Comparison of ENCODE assay signal across 32 cellular contexts in genomic region chr1:248127653-248128052, GRCh38. TPM values are rescaled to one million over a fixed set of nuclear protein-coding genes. Genes with fewer than 3 reads are reported as not detected.
"Had no signal": no experiment of that assay in that cellular context is flagged by ENCODE, and none has a peak within 500 bp of the region (broad histone marks: within the 10 kb centered on the region; RNA-seq: fewer than 3 reads in every experiment).

No MANE protein-coding gene starts in this region.

- H3K4me1 ChIP-seq: adrenal gland, ascending aorta, body of pancreas, breast epithelium had no signal

- DNase-seq: activated effector memory CD4-positive, alpha-beta T cell treated with anti-CD3 and anti-CD28 coated beads, Interleukin-2, amount 50 U/mL, for 16 hours; activated effector memory CD4-positive, alpha-beta T cell treated with Interleukin-2 at 50 U/mL for 16 hours; activated gamma-delta T cell; activated gamma-delta T cell treated with Interleukin-2 at 50 U/mL for 16 hours; activated naive CD4-positive, alpha-beta T cell; activated naive CD4-positive, alpha-beta T cell treated with anti-CD3 and anti-CD28 coated beads for 36 hours; activated naive CD4-positive, alpha-beta T cell treated with anti-CD3 and anti-CD28 coated beads, Interleukin-2, amount 10 ng/mL, durations not matched to agents 7 days and 5 days; activated naive CD4-positive, alpha-beta T cell treated with anti-CD3 and anti-CD28 coated beads, Interleukin-2, amount 50 U/mL, for 16 hours; activated naive CD4-positive, alpha-beta T cell treated with Interleukin-2 at 50 U/mL for 16 hours; activated naive CD8-positive, alpha-beta T cell treated with anti-CD3 and anti-CD28 coated beads for 36 hours; activated naive CD8-positive, alpha-beta T cell treated with anti-CD3 and anti-CD28 coated beads, Interleukin-2, amount 10 ng/mL, durations not matched to agents 7 days and 5 days; activated naive CD8-positive, alpha-beta T cell treated with anti-CD3 and anti-CD28 coated beads, Interleukin-2, amount 50 U/mL, for 24 hours; activated T-cell treated with anti-CD3 and anti-CD28 coated beads, Interleukin-2, amount 50 U/mL, for 24 hours; activated T-cell treated with anti-CD3 and anti-CD28 coated beads, Interleukin-2, amount 50 U/mL, for 4 hours; activated T-cell treated with anti-CD3 and anti-CD28 coated beads, Interleukin-2, amount 50 U/mL, for 48 hours; activated T-cell treated with anti-CD3 and anti-CD28 coated beads, Interleukin-2, amount 50 U/mL, for 72 hours; adrenal gland; amniotic stem cell; amygdala; anterior cingulate cortex; aorta; body of pancreas; brain microvascular endothelial cell; caudate nucleus; central memory CD4-positive, alpha-beta T cell; cerebellar nuclear complex had no signal

- ATAC-seq: activated naive CD4-positive, alpha-beta T cell treated with anti-CD3 and anti-CD28 coated beads, Interleukin-2, amount 50 U/mL, for 72 hours; activated naive CD8-positive, alpha-beta T cell treated with anti-CD3 and anti-CD28 coated beads, Interleukin-2, amount 50 U/mL, for 24 hours; activated T-cell treated with anti-CD3 and anti-CD28 coated beads, Interleukin-2, amount 50 U/mL, for 4 hours; activated T-cell treated with anti-CD3 and anti-CD28 coated beads, Interleukin-2, amount 50 U/mL, for 72 hours; activated T-helper 17 cell treated with anti-CD3 and anti-CD28 coated beads, Interleukin-2, amount 50 U/mL, for 72 hours; body of pancreas had no signal

- H3K4me3 ChIP-seq: adrenal gland, ascending aorta, body of pancreas, breast epithelium, cardiac muscle cell had no signal

- H3K9me3 ChIP-seq: adrenal gland, ascending aorta, body of pancreas had no signal

- H3K36me3 ChIP-seq: adrenal gland, ascending aorta, brain microvascular endothelial cell, breast epithelium, cardiac muscle cell had no signal

- H3K27ac ChIP-seq: adrenal gland, ascending aorta, body of pancreas, brain microvascular endothelial cell, breast epithelium, cardiac muscle cell had no signal

- H3K27me3 ChIP-seq: adrenal gland, ascending aorta, body of pancreas, brain microvascular endothelial cell, breast epithelium, cardiac muscle cell had no signal

RNA-seq across cellular contexts. Expression of gene OR2M5, which starts 17.3 kb away (rescaled TPM):
- polyA plus RNA-seq: adipose tissue, adrenal gland, aorta, cardiac muscle cell had no signal

RNA-seq across cellular contexts. Expression of gene OR2L13, which starts 32.7 kb away (rescaled TPM):
- polyA plus RNA-seq: adipose tissue, aorta had no signal

RNA-seq across cellular contexts. Expression of gene OR2M2, which starts 47.0 kb away (rescaled TPM):
- polyA plus RNA-seq: adipose tissue, adrenal gland, aorta, cardiac muscle cell had no signal
